ENCODE assay signal across 8 cellular contexts in genomic region chr1:27366411-27367159, GRCh38. TPM values are rescaled to one million over a fixed set of nuclear protein-coding genes. Genes with fewer than 3 reads are reported as not detected.
DNase-seq lines count a peak whose midpoint lies in the region; ATAC-seq and TF ChIP-seq lines count a peak whose summit lies in the region.

TSS of gene MAP3K6 (minus strand) at chr1:27366961. CDS start at chr1:27366597, 364 bp downstream.

- H3K4me1 Mint-ChIP-seq in activated naive CD8-positive, alpha-beta T cell treated with anti-CD3 and anti-CD28 coated beads, Interleukin-2, amount 10 ng/mL, durations not matched to agents 7 days and 5 days = peaks cover 34% of the 10 kb centered on the region
- peaks cover 46% of the 10 kb centered on the region for H3K4me1 Mint-ChIP-seq in neural progenitor cell

- no peaks in the 10 kb centered on the region for H3K9me3 ChIP-seq in HUES6 (ENCODE audit: control insufficient read depth, insufficient read depth, low read depth, low read length)
- H3K9me3 ChIP-seq in neural progenitor cell (ENCODE audit: low read depth) = no peaks in the 10 kb centered on the region
- H3K9me3 ChIP-seq in uterus = no peaks in the 10 kb centered on the region

- H3K4me3 Mint-ChIP-seq in activated naive CD8-positive, alpha-beta T cell treated with anti-CD3 and anti-CD28 coated beads, Interleukin-2, amount 10 ng/mL, durations not matched to agents 7 days and 5 days = peak within 1 kb of the TSS; percentile 86
- H3K4me3 Mint-ChIP-seq in neural progenitor cell = peak within 1 kb of the TSS; percentile 94

- H3F3A ChIP-seq in neural progenitor cell (ENCODE audit: low read depth) = peaks cover 50% of the 10 kb centered on the region

- peak within 1 kb of the TSS; percentile 92 for H3K4me2 ChIP-seq in neural progenitor cell

- POLR2A ChIA-PET in activated naive CD8-positive, alpha-beta T cell treated with anti-CD3 and anti-CD28 coated beads, Interleukin-2, amount 10 ng/mL, durations not matched to agents 7 days and 5 days (lab: Charles Lee) = interaction anchor here (0.5 to 2.8 kb wide), 8 partner anchors 9 to 479 kb away, joined by 3 to 15 read pairs (median 4); partner anchors contain the start of gene SYTL1

- no peaks in the 10 kb centered on the region for H3K27me3 Mint-ChIP-seq in activated naive CD8-positive, alpha-beta T cell treated with anti-CD3 and anti-CD28 coated beads, Interleukin-2, amount 10 ng/mL, durations not matched to agents 7 days and 5 days
- peaks cover 15% of the 10 kb centered on the region for H3K27me3 Mint-ChIP-seq in neural progenitor cell (ENCODE audit: insufficient read depth, low read depth)

- H3K36me3 Mint-ChIP-seq in activated naive CD8-positive, alpha-beta T cell treated with anti-CD3 and anti-CD28 coated beads, Interleukin-2, amount 10 ng/mL, durations not matched to agents 7 days and 5 days = no peaks in the 10 kb centered on the region
- peaks cover 2% of the 10 kb centered on the region for H3K36me3 Mint-ChIP-seq in neural progenitor cell

- H3K4me3 ChIP-seq in HUES6 (ENCODE audit: low read depth, low read length) (peak within 1 kb of the TSS; percentile 68), neural progenitor cell (peak within 1 kb of the TSS; percentile 65), uterus (peak within 1 kb of the TSS; percentile 59 to 64)

- H3K27ac ChIP-seq in HUES6 (ENCODE audit: low read depth, low read length) (peak within 1 kb of the TSS; percentile 18; the same call in 1 of the 2 replicates), neural progenitor cell (peak within 1 kb of the TSS; percentile 48), uterus (peak within 1 kb of the TSS; percentile 96)

- H3K27me3 ChIP-seq in HUES6 (ENCODE audit: control insufficient read depth, insufficient read depth, low read length) (peaks cover 9% of the 10 kb centered on the region), neural progenitor cell (peaks cover 14% of the 10 kb centered on the region), uterus (no peaks in the 10 kb centered on the region)

- no peaks in the 10 kb centered on the region for H3K36me3 ChIP-seq in HUES6 (ENCODE audit: control insufficient read depth, insufficient read depth, low read length)
- H3K36me3 ChIP-seq in neural progenitor cell = no peaks in the 10 kb centered on the region
- H3K36me3 ChIP-seq in uterus = no peaks in the 10 kb centered on the region

- DNase-seq in A172 (ENCODE audit: low spot score) = peak; percentile 66
- DNase-seq in OCI-M1 (lab: John Stamatoyannopoulos, UW) = peak; percentile 81
- DNase-seq in activated naive CD8-positive, alpha-beta T cell treated with anti-CD3 and anti-CD28 coated beads, Interleukin-2, amount 10 ng/mL, durations not matched to agents 7 days and 5 days = peak; percentile 77
- no peak for DNase-seq in glomerular endothelial cell (ENCODE audit: extremely low read depth, low read depth, low spot score)
- DNase-seq in neural progenitor cell (ENCODE audit: low spot score) = peak; percentile 89
- DNase-seq in uterus = peak; percentile 89

- intact Hi-C loops in uterus (cut with DNase I; ENCODE audit: low total_unique reads) = no loop called here

- H3K4me1 ChIP-seq in HUES6 (ENCODE audit: control insufficient read depth, insufficient read depth, low read length) (peaks cover 22% of the 10 kb centered on the region), neural progenitor cell (peaks cover 26% of the 10 kb centered on the region), uterus (peaks cover 10 to 22% of the 10 kb centered on the region in 2 donors)

- TF ChIP-seq CTCF in GM12872 (IDR thresholded peaks at IDR 0.05; ENCODE audit: insufficient read depth, low read depth, low read length) (peak; percentile 45; the same call in 2 of the 3 replicates), neural progenitor cell (IDR thresholded peaks at IDR 0.05) (peak; percentile 51), uterus (IDR thresholded peaks at IDR 0.05) (peak in 3 of 4 experiments; percentile 39 to 48 (median 44))

- peak within 1 kb of the TSS; percentile 92 for H2AFZ ChIP-seq in neural progenitor cell (replicated peaks)

- H3K79me2 ChIP-seq in neural progenitor cell (ENCODE audit: low read depth) = no peaks in the 10 kb centered on the region

- ATAC-seq in activated naive CD8-positive, alpha-beta T cell treated with anti-CD3 and anti-CD28 coated beads, Interleukin-2, amount 10 ng/mL, durations not matched to agents 7 days and 5 days (ENCODE audit: low read depth) = peak; percentile 55

- H4K20me1 ChIP-seq in neural progenitor cell (ENCODE audit: low read depth) = peaks cover 20% of the 10 kb centered on the region

- no peaks in the 10 kb centered on the region for H3K9me3 Mint-ChIP-seq in activated naive CD8-positive, alpha-beta T cell treated with anti-CD3 and anti-CD28 coated beads, Interleukin-2, amount 10 ng/mL, durations not matched to agents 7 days and 5 days
- no peaks in the 10 kb centered on the region for H3K9me3 Mint-ChIP-seq in neural progenitor cell

- H3K27ac Mint-ChIP-seq in activated naive CD8-positive, alpha-beta T cell treated with anti-CD3 and anti-CD28 coated beads, Interleukin-2, amount 10 ng/mL, durations not matched to agents 7 days and 5 days = peak within 1 kb of the TSS; percentile 84
- peak within 1 kb of the TSS; percentile 93 for H3K27ac Mint-ChIP-seq in neural progenitor cell

- peak; percentile 80 to 81 for TF ChIP-seq POLR2A in uterus (IDR thresholded peaks at IDR 0.05)

- H3K9ac ChIP-seq in HUES6 (ENCODE audit: low read length) (peak within 1 kb of the TSS; percentile 60), neural progenitor cell (no peak within 1 kb of the TSS)

RNA-seq across cellular contexts. Expression of gene MAP3K6, which starts in this region (rescaled TPM):
- total RNA-seq in A172 (2014; rRNA removed; shearing (Covaris generic)) = 7.1 and 13.2 TPM in 2 replicates
- total RNA-seq in activated naive CD8-positive, alpha-beta T cell treated with anti-CD3 and anti-CD28 coated beads, Interleukin-2, amount 10 ng/mL, durations not matched to agents 7 days and 5 days = 1 to 10 TPM; 8.6 to 9.0 TPM
- 13.6 and 17.9 TPM in 2 replicates for total RNA-seq in glomerular endothelial cell
- 1.9 and 11.7 TPM in 2 replicates for total RNA-seq in neural progenitor cell (ENCODE audit: low replicate concordance)
- 100 to 1,000 TPM in 1 of 4 donors, 10 to 100 TPM in 3; 10.9 to 124 (median 16.5) TPM for total RNA-seq in uterus

Comparison
In these comparisons a context has a peak if more than half of its experiments do, and no peak if none do; other contexts are left out.
1. H3K27ac ChIP-seq: peak in every context shown above with its lines; median percentile 96 in uterus; 48 in neural progenitor cell; 18 in HUES6.